8 cellular contexts compared by ENCODE assay signal in the genomic region with DNA sequence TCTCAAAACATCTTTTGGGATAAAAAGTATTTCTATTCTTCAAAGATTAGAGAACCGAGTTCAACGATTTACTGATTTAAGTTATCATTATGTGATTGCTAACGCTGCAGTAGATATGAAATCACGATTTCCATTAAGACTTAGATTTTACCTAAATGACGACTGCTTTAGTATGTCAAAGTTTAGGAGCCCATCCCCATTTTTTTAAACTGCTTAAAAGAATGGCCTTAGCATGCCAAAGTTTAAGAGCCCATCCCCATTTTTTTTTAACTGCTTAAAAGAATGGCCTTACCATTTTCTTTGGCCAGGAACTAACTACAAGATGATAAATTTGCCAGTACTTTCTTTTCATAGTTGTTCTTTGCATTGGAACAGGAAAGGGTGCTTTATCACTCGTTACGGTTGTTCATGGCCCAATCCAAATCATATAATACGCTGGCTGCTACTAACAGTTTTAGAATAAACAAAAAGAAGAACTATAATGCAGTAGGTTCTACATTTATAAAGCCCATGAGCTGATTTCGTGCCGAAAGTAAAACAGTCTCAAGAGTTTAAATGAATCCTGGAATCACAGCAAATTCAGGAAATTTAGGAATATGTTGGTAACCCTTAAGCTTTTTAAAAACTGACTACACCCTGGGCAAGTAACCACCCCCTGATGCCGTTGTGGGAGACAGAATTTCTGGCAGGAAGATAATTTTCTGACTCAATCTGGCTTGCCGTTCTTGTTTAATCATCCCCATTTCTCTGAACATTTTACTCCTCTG. TPM values are rescaled to one million over a fixed set of nuclear protein-coding genes. Genes with fewer than 3 reads are reported as not detected.
A peak's percentile ranks its signal among the peaks of the same experiment; 100 is the strongest.
DNase-seq lines count a peak whose midpoint lies in the region; ATAC-seq and TF ChIP-seq lines count a peak whose summit lies in the region.

No MANE protein-coding gene starts in this region.

- H3K36me3 ChIP-seq in CD4-positive, alpha-beta memory T cell (ENCODE audit: insufficient read depth, low read length), result no peaks in the 10 kb centered on the region
- H3K36me3 ChIP-seq in KMS-11 (ENCODE audit: insufficient read depth) (no peaks in the 10 kb centered on the region), thymus (ENCODE audit: control insufficient read depth, insufficient read depth) (no peaks in the 10 kb centered on the region)

- peaks cover 0 to 4% (median 0%) of the 10 kb centered on the region in 8 donors for H3K9me3 Mint-ChIP-seq in CD4-positive, alpha-beta memory T cell

- intact Hi-C loops in CD4-positive, alpha-beta memory T cell (cut with micrococcal nuclease), result loop anchor here (10.0 kb wide), 1 partner anchor 652 kb away; the partner anchor contains the start of gene COMMD2
- intact Hi-C loops in posterior cingulate gyrus (cut with DNase I), result loop anchor here (5.0 kb wide), 1 partner anchor 60 kb away; no protein-coding TSS in a partner anchor

- peaks cover 15% of the 10 kb centered on the region for H4K20me1 ChIP-seq in KMS-11 (ENCODE audit: insufficient read depth)

- H3K4me3 Mint-ChIP-seq in CD4-positive, alpha-beta memory T cell, result peak overlapping the region; percentile 85 to 98 (median 89)

- 44% methylated on average over 12 of the region's 12 CpGs for WGBS in thymus

- peaks cover 13 to 24% (median 19%) of the 10 kb centered on the region in 4 donors for H3K4me1 Mint-ChIP-seq in CD4-positive, alpha-beta memory T cell

- H3K4me1 ChIP-seq in CD4-positive, alpha-beta memory T cell (ENCODE audit: insufficient read depth, low read length), result peaks cover 22% of the 10 kb centered on the region
- H3K4me1 ChIP-seq in KMS-11 (ENCODE audit: low read depth, poor library complexity, severe bottlenecking) (peaks cover 14% of the 10 kb centered on the region), thymus (ENCODE audit: control insufficient read depth, insufficient read depth, low read length) (peaks cover 2% of the 10 kb centered on the region)

- TF ChIP-seq CTCF in KMS-11 (conservative IDR thresholded peaks at IDR 0.05; ENCODE audit: low read depth, low read length), result no peak

- peak overlapping the region; percentile 85 for H3K9ac ChIP-seq in KMS-11

- peaks cover 0 to 13% of the 10 kb centered on the region in 2 donors for H3K36me3 Mint-ChIP-seq in CD4-positive, alpha-beta memory T cell

- H3K79me2 ChIP-seq in KMS-11 (ENCODE audit: insufficient read depth, low read depth), result peaks cover 34% of the 10 kb centered on the region

- H2AFZ ChIP-seq in KMS-11 (ENCODE audit: low read depth), result peak overlapping the region; percentile 84

- no peaks in the 10 kb centered on the region for H3K9me3 ChIP-seq in CD4-positive, alpha-beta memory T cell (ENCODE audit: control insufficient read depth in 1 of 2, low read length in 2 of 2)
- H3K9me3 ChIP-seq in thymus (ENCODE audit: control insufficient read depth), result no peaks in the 10 kb centered on the region

- POLR2A ChIA-PET in CD4-positive, alpha-beta memory T cell (lab: Charles Lee; ENCODE audit: partially characterized antibody), result interaction anchor here (0.8 to 6.8 kb wide), 12 partner anchors 9 to 655 kb away, joined by 3 to 107 read pairs (median 12); partner anchors contain the start of genes COMMD2, EIF2A, ERICH6 and SERP1

- peak overlapping the region; percentile 52 for H3K4me2 ChIP-seq in KMS-11

- H3K27me3 ChIP-seq in CD4-positive, alpha-beta memory T cell (ENCODE audit: insufficient read depth, low read length), result no peaks in the 10 kb centered on the region
- H3K27me3 ChIP-seq in KMS-11 (ENCODE audit: insufficient read depth, low read depth) (no peaks in the 10 kb centered on the region), thymus (ENCODE audit: control insufficient read depth, insufficient read depth) (no peaks in the 10 kb centered on the region)

- H3K27ac Mint-ChIP-seq in CD4-positive, alpha-beta memory T cell, result peak overlapping the region; percentile 89 to 99 (median 98)

- peak overlapping the region; percentile 70 to 93 for H3K4me3 ChIP-seq in CD4-positive, alpha-beta memory T cell (ENCODE audit: low read length in 2 of 2)
- H3K4me3 ChIP-seq in KMS-11 (IDR thresholded peaks at IDR 0.05; ENCODE audit: insufficient read depth, low read depth, low read length) (peak overlapping the region; percentile 86), thymus (ENCODE audit: low read length) (peak overlapping the region; percentile 73)

- no peaks in the 10 kb centered on the region for H3K27me3 Mint-ChIP-seq in CD4-positive, alpha-beta memory T cell

- peak overlapping the region; percentile 95 for H3K27ac ChIP-seq in CD4-positive, alpha-beta memory T cell (ENCODE audit: low read depth, low read length)
- H3K27ac ChIP-seq in KMS-11 (peak overlapping the region; percentile 97), angular gyrus (ENCODE audit: low read depth, low read length) (peak overlapping the region; percentile 98), thymus (ENCODE audit: low read depth) (peak overlapping the region; percentile 93)

- ATAC-seq in HG03280 (IDR thresholded peaks at IDR 0.05; ENCODE audit: unreplicated experiment), result no peak

- CTCF ChIA-PET in CD4-positive, alpha-beta memory T cell (lab: Charles Lee; ENCODE audit: partially characterized antibody), result interaction anchor here (0.9 to 2.3 kb wide), 5 partner anchors 10 to 170 kb away, joined by 3 to 7 read pairs (median 4); no protein-coding TSS in a partner anchor

- DNase-seq in CD4-positive, alpha-beta memory T cell, result no peak
- DNase-seq in kidney glomerular epithelial cell (lab: John Stamatoyannopoulos, UW), result peak; percentile 68
- no peak for DNase-seq in posterior cingulate gyrus
- DNase-seq in iPS-NIHi11 (ENCODE audit: low spot score), result no peak

RNA-seq across cellular contexts. Expression of gene TSC22D2, which starts 0.9 kb away (rescaled TPM):
- 10 to 100 TPM; 25.3 to 25.7 TPM for total RNA-seq in CD4-positive, alpha-beta memory T cell
- polyA plus RNA-seq in CD4-positive, alpha-beta memory T cell, result 10 to 100 TPM in 1 of 2 donors, 1 to 10 TPM in 1; 5.5 to 14.1 TPM
- 21.5 TPM for polyA plus RNA-seq in thymus
